10 cellular contexts compared by ENCODE assay signal in the genomic region with DNA sequence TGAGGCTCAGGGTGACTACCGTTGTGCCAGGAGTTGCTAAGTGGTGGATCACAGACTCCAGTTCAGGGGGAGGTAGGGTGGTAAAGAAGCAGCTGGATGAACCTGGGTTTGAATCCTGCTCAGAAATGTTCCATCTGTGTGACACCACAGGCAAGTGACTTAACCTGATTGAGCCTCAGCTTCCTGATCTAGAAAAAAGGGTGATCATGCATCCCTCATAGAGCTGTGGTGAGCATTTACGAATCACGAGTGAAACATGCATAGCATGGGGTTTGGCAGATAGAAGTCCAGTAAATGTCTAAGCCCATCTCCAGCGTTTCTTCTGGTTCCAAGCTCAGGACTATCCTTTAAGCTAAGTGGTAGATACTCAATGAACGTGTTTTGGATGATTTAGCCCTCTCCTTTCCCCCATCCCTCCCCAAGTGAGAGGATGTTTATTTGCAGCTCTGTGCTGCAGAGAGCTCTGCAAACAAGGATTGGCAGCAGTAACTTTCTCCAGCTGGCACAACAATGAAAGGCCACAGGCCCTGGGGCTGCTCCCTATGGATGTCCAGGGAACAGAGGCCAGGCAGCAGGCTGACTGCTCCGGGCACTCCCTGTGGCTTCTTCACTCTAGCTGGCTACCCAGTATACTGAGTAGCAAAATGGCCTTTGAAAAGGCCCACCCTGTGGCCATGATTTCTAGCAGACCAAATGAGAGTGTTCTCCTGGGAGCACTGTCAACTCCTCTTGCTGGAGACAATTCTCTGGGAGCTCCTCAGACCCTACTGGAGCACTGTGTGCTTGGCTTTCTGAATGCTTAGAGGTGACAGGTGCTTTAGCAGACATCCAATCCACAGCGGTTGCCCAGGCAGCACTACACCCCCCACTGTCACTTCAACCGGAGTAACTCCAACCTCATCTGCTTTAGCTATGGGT. TPM values are rescaled to one million over a fixed set of nuclear protein-coding genes. Genes with fewer than 3 reads are reported as not detected.
DNase-seq lines count a peak whose midpoint lies in the region; FAIRE-seq and TF ChIP-seq lines count a peak whose summit lies in the region.
"Had no signal": no experiment of that assay in that cellular context is flagged by ENCODE, and none has a peak within 500 bp of the region (broad histone marks: within the 10 kb centered on the region; RNA-seq: fewer than 3 reads in every experiment).

No MANE protein-coding gene starts in this region.

- H3K4me2 ChIP-seq in osteoblast (ENCODE audit: insufficient read depth, low read length), result no peak overlapping the region

- peaks cover 7% of the 10 kb centered on the region for H3K27me3 ChIP-seq in osteoblast (ENCODE audit: insufficient read depth, low read length)

- H3K4me1 ChIP-seq in kidney (ENCODE audit: control insufficient read depth in 1 of 2, insufficient read depth in 1 of 2, low read depth in 1 of 2, low read length in 2 of 2) (peaks cover 7 to 9% of the 10 kb centered on the region in 2 donors), osteoblast (ENCODE audit: insufficient read depth, low read length) (peaks cover 19% of the 10 kb centered on the region)

- H3K9me3 ChIP-seq in kidney (ENCODE audit: control insufficient read depth in 1 of 2, low read length in 2 of 2), result no peaks in the 10 kb centered on the region
- no peaks in the 10 kb centered on the region for H3K9me3 ChIP-seq in osteoblast (ENCODE audit: low read depth, low read length)

- no peak for FAIRE-seq in kidney (lab: Jason Lieb, UNC)
- FAIRE-seq: colon had no signal

- H3K9ac ChIP-seq in kidney (ENCODE audit: low read length in 2 of 2), result no peak overlapping the region

- H3K36me3 ChIP-seq in kidney (ENCODE audit: control insufficient read depth in 1 of 2, insufficient read depth in 2 of 2, low read length in 2 of 2) (no peaks in the 10 kb centered on the region), osteoblast (ENCODE audit: insufficient read depth, low read length) (peaks cover 2% of the 10 kb centered on the region)

- no peak for TF ChIP-seq CTCF in kidney (IDR thresholded peaks at IDR 0.05; ENCODE audit: borderline replicate concordance, extremely low read depth, insufficient read depth)
- no peak for TF ChIP-seq CTCF in osteoblast (IDR thresholded peaks at IDR 0.05; ENCODE audit: extremely low read depth, low read depth, low read length)

- peaks cover 7% of the 10 kb centered on the region for H4K20me1 ChIP-seq in osteoblast (ENCODE audit: insufficient read depth, low read length)

- no peak overlapping the region for H3K27ac ChIP-seq in kidney (ENCODE audit: low read depth in 2 of 2, low read length in 2 of 2)
- no peak overlapping the region for H3K27ac ChIP-seq in osteoblast (ENCODE audit: low read depth, low read length)

- H2AFZ ChIP-seq in osteoblast (ENCODE audit: low read length), result no peak overlapping the region

- H3K79me2 ChIP-seq in osteoblast (ENCODE audit: insufficient read depth, low read length), result no peaks in the 10 kb centered on the region

- DNase-seq in COLO668 (lab: John Stamatoyannopoulos, UW; ENCODE audit: unreplicated experiment), result peak; percentile 68
- DNase-seq in NCI-H1092 treated with DMSO at 0.1 percent for 48 hours (lab: John Stamatoyannopoulos, UW), result peak; percentile 96
- DNase-seq in amygdala (lab: John Stamatoyannopoulos, UW), result peak in 33 of 56 donors; percentile 10 to 77 (median 48)
- peak; percentile 43 for DNase-seq in middle frontal gyrus (ENCODE audit: extremely low spot score, low spot score)
- no peak for DNase-seq in NCI-H1105 (lab: John Stamatoyannopoulos, UW)
- DNase-seq in SW 1271 (lab: John Stamatoyannopoulos, UW), result no peak
- no peak for DNase-seq in kidney
- no peak for DNase-seq in osteoblast (ENCODE audit: insufficient read length, low spot score, missing footprints)

- no peak overlapping the region for H3K4me3 ChIP-seq in kidney (ENCODE audit: low read length in 2 of 2)
- no peak overlapping the region for H3K4me3 ChIP-seq in osteoblast (ENCODE audit: insufficient read depth, low read length)

- intact Hi-C loops in kidney (cut with DNase I), result no loop called here

RNA-seq across cellular contexts. Expression of a gene that starts 21.3 kb away (rescaled TPM):
- total RNA-seq in kidney (25.3 TPM), osteoblast (not detected in 2 replicates)
- 102 TPM for polyA plus RNA-seq in kidney (ENCODE audit: insufficient read depth, low read depth, low replicate concordance)
- total RNA-seq: mesothelial cell of epicardium had no signal

Comparison
In these comparisons a context has a peak if more than half of its experiments do, and no peak if none do; other contexts are left out.
1. DNase-seq: peak in COLO668 (single experiment), NCI-H1092 treated with DMSO at 0.1 percent for 48 hours (single experiment), amygdala (33 of 56) and middle frontal gyrus (single experiment); none in NCI-H1105 (single experiment), SW 1271 (0 of 2), kidney (single experiment) and osteoblast (single experiment).
2. RNA of a gene that starts 21.3 kb away (total RNA-seq): 25.3 TPM in kidney (single experiment); not detected in osteoblast; every median in the first group is over 10 times any median in the second.